In genomic region chr1:71521655-71522264, GRCh38 we compare ENCODE assay signal across 8 cellular contexts.
DNase-seq lines count a peak whose midpoint lies in the region; ATAC-seq, FAIRE-seq and TF ChIP-seq lines count a peak whose summit lies in the region.

No MANE protein-coding gene starts in this region.

- no peak overlapping the region for H3K4me2 ChIP-seq in astrocyte (ENCODE audit: low read length)

- H3K9ac ChIP-seq in astrocyte (ENCODE audit: low read length), result no peak overlapping the region

- DNase-seq in AG10803 (ENCODE audit: low read depth) (peak; percentile 55), NCI-H1694 treated with DMSO at 0.1 percent for 48 hours (lab: John Stamatoyannopoulos, UW) (peak; percentile 41), astrocyte (ENCODE audit: low read depth) (peak; percentile 6), iris pigment epithelial cell (ENCODE audit: low read depth) (peak; percentile 47), upper lobe of left lung (peak in 1 of 2 donors; percentile 47)
- DNase-seq in stimulated activated naive CD4-positive, alpha-beta T cell (lab: John Stamatoyannopoulos, UW), result no peak
- DNase-seq in stimulated activated effector memory CD8-positive, alpha-beta T cell treated with anti-CD3 and anti-CD28 coated beads, Interleukin-12 subunit alpha, Interleukin-12 subunit beta, amount 100 ng/mL, for 72 hours (ENCODE audit: low spot score in 2 of 2), result no peak

- peak; percentile 90 for TF ChIP-seq CTCF in AG10803 (conservative IDR thresholded peaks at IDR 0.05; ENCODE audit: low read length)
- peak; percentile 46 for TF ChIP-seq CTCF in astrocyte (IDR thresholded peaks at IDR 0.05; ENCODE audit: insufficient read depth, low read depth, low read length)
- TF ChIP-seq CTCF in upper lobe of left lung (IDR thresholded peaks at IDR 0.05), result peak in 5 of 6 experiments; percentile 32 to 56 (median 52)

- H3K27me3 ChIP-seq in astrocyte (ENCODE audit: insufficient read depth, low read length), result no peaks in the 10 kb centered on the region
- no peaks in the 10 kb centered on the region for H3K27me3 ChIP-seq in upper lobe of left lung

- H3K4me3 Mint-ChIP-seq in astrocyte (ENCODE audit: unreplicated experiment), result no peak overlapping the region
- no peak overlapping the region for H3K4me3 Mint-ChIP-seq in stimulated activated effector memory CD8-positive, alpha-beta T cell treated with anti-CD3 and anti-CD28 coated beads, Interleukin-12 subunit alpha, Interleukin-12 subunit beta, amount 100 ng/mL, for 72 hours

- peak; percentile 58 for ATAC-seq in GM19035 (IDR thresholded peaks at IDR 0.05; ENCODE audit: unreplicated experiment)
- ATAC-seq in upper lobe of left lung (ENCODE audit: low FRiP score in 2 of 2), result peak in 1 of 2 donors; percentile 57
- ATAC-seq in stimulated activated effector memory CD8-positive, alpha-beta T cell treated with anti-CD3 and anti-CD28 coated beads, Interleukin-12 subunit alpha, Interleukin-12 subunit beta, amount 100 ng/mL, for 72 hours, result no peak

- FAIRE-seq in astrocyte (lab: Jason Lieb, UNC), result peak; percentile 45

- H4K20me1 ChIP-seq in astrocyte (ENCODE audit: insufficient read depth, low read length), result no peaks in the 10 kb centered on the region

- H3K79me2 ChIP-seq in astrocyte (ENCODE audit: insufficient read depth, low read length), result no peaks in the 10 kb centered on the region

- no peaks in the 10 kb centered on the region for H3K36me3 Mint-ChIP-seq in astrocyte (ENCODE audit: low read depth, unreplicated experiment)
- H3K36me3 Mint-ChIP-seq in stimulated activated effector memory CD8-positive, alpha-beta T cell treated with anti-CD3 and anti-CD28 coated beads, Interleukin-12 subunit alpha, Interleukin-12 subunit beta, amount 100 ng/mL, for 72 hours, result no peaks in the 10 kb centered on the region

- no peaks in the 10 kb centered on the region for H3K27me3 Mint-ChIP-seq in astrocyte (ENCODE audit: low read depth, unreplicated experiment)

- no peak for TF ChIP-seq POLR2A in upper lobe of left lung (IDR thresholded peaks at IDR 0.05)

- H3K27ac ChIP-seq in astrocyte (ENCODE audit: low read depth, low read length) (no peak overlapping the region), upper lobe of left lung (no peak overlapping the region)

- H3K9me3 Mint-ChIP-seq in astrocyte (ENCODE audit: unreplicated experiment), result no peaks in the 10 kb centered on the region
- peaks cover 4% of the 10 kb centered on the region for H3K9me3 Mint-ChIP-seq in stimulated activated effector memory CD8-positive, alpha-beta T cell treated with anti-CD3 and anti-CD28 coated beads, Interleukin-12 subunit alpha, Interleukin-12 subunit beta, amount 100 ng/mL, for 72 hours

- H2AFZ ChIP-seq in astrocyte (ENCODE audit: low read depth, low read length), result no peak overlapping the region

- H3K9me3 ChIP-seq in astrocyte (ENCODE audit: insufficient read depth, low read depth, low read length) (no peaks in the 10 kb centered on the region), upper lobe of left lung (no peaks in the 10 kb centered on the region)

- 83 to 97% methylated on average over 1 of the region's 1 CpG for WGBS in upper lobe of left lung, 2 donors

- TF ChIP-seq EP300 in upper lobe of left lung (IDR thresholded peaks at IDR 0.05), result no peak

- H3K4me1 ChIP-seq in astrocyte (ENCODE audit: insufficient read depth, low read length), result no peaks in the 10 kb centered on the region
- no peaks in the 10 kb centered on the region for H3K4me1 ChIP-seq in upper lobe of left lung

- H3K4me1 Mint-ChIP-seq in astrocyte (ENCODE audit: low read depth, unreplicated experiment), result no peaks in the 10 kb centered on the region
- no peaks in the 10 kb centered on the region for H3K4me1 Mint-ChIP-seq in stimulated activated effector memory CD8-positive, alpha-beta T cell treated with anti-CD3 and anti-CD28 coated beads, Interleukin-12 subunit alpha, Interleukin-12 subunit beta, amount 100 ng/mL, for 72 hours

- no peak overlapping the region for H3K27ac Mint-ChIP-seq in astrocyte (ENCODE audit: unreplicated experiment)
- H3K27ac Mint-ChIP-seq in stimulated activated effector memory CD8-positive, alpha-beta T cell treated with anti-CD3 and anti-CD28 coated beads, Interleukin-12 subunit alpha, Interleukin-12 subunit beta, amount 100 ng/mL, for 72 hours, result no peak overlapping the region

- H3K4me3 ChIP-seq in AG10803 (ENCODE audit: low read length) (no peak overlapping the region), astrocyte (ENCODE audit: insufficient read depth, low read depth, low read length) (no peak overlapping the region), upper lobe of left lung (no peak overlapping the region)

- H3K36me3 ChIP-seq in astrocyte (ENCODE audit: insufficient read depth, low read length) (no peaks in the 10 kb centered on the region), upper lobe of left lung (no peaks in the 10 kb centered on the region)

Comparison
In these comparisons a context has a peak if more than half of its experiments do, and no peak if none do; other contexts are left out.
1. DNase-seq: peak in AG10803 (single experiment), NCI-H1694 treated with DMSO at 0.1 percent for 48 hours (single experiment), astrocyte (single experiment) and iris pigment epithelial cell (single experiment); none in stimulated activated naive CD4-positive, alpha-beta T cell (0 of 6) and stimulated activated effector memory CD8-positive, alpha-beta T cell treated with anti-CD3 and anti-CD28 coated beads, Interleukin-12 subunit alpha, Interleukin-12 subunit beta, amount 100 ng/mL, for 72 hours (0 of 2).
2. Peak in every context shown above with its lines, with median percentiles within 50 percentile points of each other: CTCF ChIP-seq.